In the genomic region with DNA sequence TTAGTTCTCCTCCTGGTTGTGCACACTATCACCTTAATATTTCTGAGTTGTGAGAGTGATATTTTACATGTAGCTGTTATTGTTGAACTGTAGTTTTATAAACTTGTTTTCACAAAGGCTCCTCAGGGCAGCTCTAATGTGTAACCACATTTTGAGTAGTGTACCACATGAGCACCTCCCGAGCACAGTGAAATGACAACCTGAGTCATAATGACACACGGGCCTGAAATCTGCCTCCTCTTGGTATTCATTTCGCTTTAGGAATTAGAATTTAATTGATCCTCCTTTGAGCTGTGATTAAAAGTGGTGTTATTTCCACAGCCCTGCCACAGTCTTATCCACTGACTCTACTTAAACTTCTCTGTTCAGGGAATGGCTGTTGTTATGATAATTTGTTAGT, we compare ENCODE assay signal across 11 cellular contexts. TPM values are rescaled to one million over a fixed set of nuclear protein-coding genes. Genes with fewer than 3 reads are reported as not detected.
DNase-seq lines count a peak whose midpoint lies in the region; ATAC-seq lines count a peak whose summit lies in the region.
"Had no signal": no experiment of that assay in that cellular context is flagged by ENCODE, and none has a peak within 500 bp of the region (broad histone marks: within the 10 kb centered on the region; RNA-seq: fewer than 3 reads in every experiment).

No MANE protein-coding gene starts in this region.

- ATAC-seq in HG03025 (IDR thresholded peaks at IDR 0.05; ENCODE audit: low FRiP score, unreplicated experiment) = peak; percentile 29
- peak; percentile 70 for ATAC-seq in activated T-cell treated with anti-CD3 and anti-CD28 coated beads, Interleukin-2, amount 50 U/mL, for 72 hours (replicated peaks in 1 of 2)
- peak; percentile 76 for ATAC-seq in stimulated activated naive CD8-positive, alpha-beta T cell treated with anti-CD3 and anti-CD28 coated beads, Interleukin-15, Interleukin-2, amounts not matched to agents 100 U/mL and 50 U/mL, for 24 hours
- ATAC-seq: CD8-positive, alpha-beta T cell had no signal

- DNase-seq in activated naive CD4-positive, alpha-beta T cell (lab: John Stamatoyannopoulos, UW) = no peak
- peak; percentile 37 to 50 for DNase-seq in activated T-cell treated with anti-CD3 and anti-CD28 coated beads, Interleukin-2, amount 50 U/mL, for 72 hours
- no peak for DNase-seq in stimulated activated naive CD8-positive, alpha-beta T cell treated with anti-CD3 and anti-CD28 coated beads, Interleukin-15, Interleukin-2, amounts not matched to agents 100 U/mL and 50 U/mL, for 24 hours
- DNase-seq in NCI-H1694 (lab: John Stamatoyannopoulos, UW) (no peak), SKM-1 treated with dmso at 0.1 percent for 144 hours (lab: John Stamatoyannopoulos, UW; ENCODE audit: unreplicated experiment) (no peak), DMS79 treated with DMSO at 0.1 percent for 48 hours (lab: John Stamatoyannopoulos, UW) (no peak)
- DNase-seq: CD8-positive, alpha-beta T cell; sigmoid colon had no signal

- H3K9me3 Mint-ChIP-seq in activated naive CD4-positive, alpha-beta T cell treated with anti-CD3 and anti-CD28 coated beads, Interleukin-2, amount 50 U/mL, for 24 hours = no peaks in the 10 kb centered on the region
- H3K9me3 Mint-ChIP-seq in activated T-cell treated with anti-CD3 and anti-CD28 coated beads, Interleukin-2, amount 50 U/mL, for 72 hours = no peaks in the 10 kb centered on the region
- H3K9me3 Mint-ChIP-seq: CD8-positive, alpha-beta T cell had no signal

- no peaks in the 10 kb centered on the region for H3K27me3 Mint-ChIP-seq in activated naive CD4-positive, alpha-beta T cell treated with anti-CD3 and anti-CD28 coated beads, Interleukin-2, amount 50 U/mL, for 24 hours
- H3K27me3 Mint-ChIP-seq in activated T-cell treated with anti-CD3 and anti-CD28 coated beads, Interleukin-2, amount 50 U/mL, for 72 hours (ENCODE audit: low read depth) = no peaks in the 10 kb centered on the region

- peak overlapping the region; percentile 23 for H3K27ac Mint-ChIP-seq in activated naive CD4-positive, alpha-beta T cell treated with anti-CD3 and anti-CD28 coated beads, Interleukin-2, amount 50 U/mL, for 24 hours
- peak overlapping the region; percentile 85 for H3K27ac Mint-ChIP-seq in activated T-cell treated with anti-CD3 and anti-CD28 coated beads, Interleukin-2, amount 50 U/mL, for 72 hours
- H3K27ac Mint-ChIP-seq: CD8-positive, alpha-beta T cell had no signal

- H3K4me3 Mint-ChIP-seq in activated naive CD4-positive, alpha-beta T cell treated with anti-CD3 and anti-CD28 coated beads, Interleukin-2, amount 50 U/mL, for 24 hours = no peak overlapping the region
- peak overlapping the region; percentile 47 to 73 for H3K4me3 Mint-ChIP-seq in activated T-cell treated with anti-CD3 and anti-CD28 coated beads, Interleukin-2, amount 50 U/mL, for 72 hours
- H3K4me3 Mint-ChIP-seq: CD8-positive, alpha-beta T cell had no signal

- H3K4me1 Mint-ChIP-seq in activated naive CD4-positive, alpha-beta T cell treated with anti-CD3 and anti-CD28 coated beads, Interleukin-2, amount 50 U/mL, for 24 hours = peaks cover 67% of the 10 kb centered on the region
- peaks cover 73% of the 10 kb centered on the region for H3K4me1 Mint-ChIP-seq in activated T-cell treated with anti-CD3 and anti-CD28 coated beads, Interleukin-2, amount 50 U/mL, for 72 hours (ENCODE audit: low read depth)

- peaks cover 25% of the 10 kb centered on the region for H3K36me3 Mint-ChIP-seq in activated naive CD4-positive, alpha-beta T cell treated with anti-CD3 and anti-CD28 coated beads, Interleukin-2, amount 50 U/mL, for 24 hours
- H3K36me3 Mint-ChIP-seq in activated T-cell treated with anti-CD3 and anti-CD28 coated beads, Interleukin-2, amount 50 U/mL, for 72 hours (ENCODE audit: insufficient read depth in 2 of 2) = peaks cover 22 to 38% of the 10 kb centered on the region in 2 donors

RNA-seq across cellular contexts. Expression of gene MTRR, which starts 7.9 kb away (rescaled TPM):
- 10 to 100 TPM; 65.0 to 67.6 TPM for total RNA-seq in activated T-cell treated with anti-CD3 and anti-CD28 coated beads, Interleukin-2, amount 50 U/mL, for 72 hours

RNA-seq across cellular contexts. Expression of gene FASTKD3, which starts 8.0 kb away (rescaled TPM):
- total RNA-seq in activated T-cell treated with anti-CD3 and anti-CD28 coated beads, Interleukin-2, amount 50 U/mL, for 72 hours = 10 to 100 TPM in 1 of 2 donors, 1 to 10 TPM in 1; 8.5 to 12.3 TPM

RNA-seq across cellular contexts. Expression of gene CFAP90, which starts 25.9 kb away (rescaled TPM):
- total RNA-seq in activated T-cell treated with anti-CD3 and anti-CD28 coated beads, Interleukin-2, amount 50 U/mL, for 72 hours = not detected
- total RNA-seq: CD8-positive, alpha-beta T cell; HT-29 had no signal

Comparison
In these comparisons a context has a peak if more than half of its experiments do, and no peak if none do; other contexts are left out.
1. DNase-seq: peak in activated T-cell treated with anti-CD3 and anti-CD28 coated beads, Interleukin-2, amount 50 U/mL, for 72 hours (2 of 2); none in activated naive CD4-positive, alpha-beta T cell (0 of 4), stimulated activated naive CD8-positive, alpha-beta T cell treated with anti-CD3 and anti-CD28 coated beads, Interleukin-15, Interleukin-2, amounts not matched to agents 100 U/mL and 50 U/mL, for 24 hours (single experiment), NCI-H1694 (single experiment), SKM-1 treated with dmso at 0.1 percent for 144 hours (single experiment) and DMS79 treated with DMSO at 0.1 percent for 48 hours (single experiment).
2. Peak in every context shown above with its lines, with median percentiles within 50 percentile points of each other: ATAC-seq.